ENCODE assay signal across 14 cellular contexts in the genomic region with DNA sequence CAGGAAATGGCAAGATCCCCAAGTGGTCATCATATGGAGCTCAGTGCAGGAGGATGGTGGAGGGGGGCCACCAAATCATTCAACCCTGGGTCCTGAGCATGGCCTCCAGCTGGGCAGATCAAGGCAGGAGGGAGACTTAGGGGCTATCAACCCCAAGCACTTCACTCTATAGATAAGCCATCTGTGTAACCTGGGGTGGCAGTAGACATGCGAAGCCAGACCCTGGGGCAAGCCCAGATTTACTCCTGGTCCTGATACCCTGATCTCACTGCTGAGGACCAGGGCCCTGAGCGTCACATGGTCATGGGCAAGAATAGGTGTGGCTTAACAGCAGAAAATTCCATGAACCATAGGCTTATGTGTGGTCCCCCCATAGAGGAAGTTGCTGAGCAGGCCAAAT.
A peak's percentile ranks its signal among the peaks of the same experiment; 100 is the strongest.
DNase-seq lines count a peak whose midpoint lies in the region; ATAC-seq and TF ChIP-seq lines count a peak whose summit lies in the region.
"Had no signal": no experiment of that assay in that cellular context is flagged by ENCODE, and none has a peak within 500 bp of the region (broad histone marks: within the 10 kb centered on the region; RNA-seq: fewer than 3 reads in every experiment).

No MANE protein-coding gene starts in this region.

- H3K27me3 ChIP-seq in KMS-11 (ENCODE audit: insufficient read depth, low read depth) = no peaks in the 10 kb centered on the region
- H3K27me3 ChIP-seq in MM.1S (replicated peaks; ENCODE audit: insufficient read depth, low read length) = no peaks in the 10 kb centered on the region
- no peaks in the 10 kb centered on the region for H3K27me3 ChIP-seq in PC-3 (ENCODE audit: low read length)
- H3K27me3 ChIP-seq: BE2C had no signal

- intact Hi-C loops in PC-3 (cut with micrococcal nuclease) = no loop called here

- H3F3A ChIP-seq in MM.1S (ENCODE audit: insufficient read depth, low read length) (peaks cover 9% of the 10 kb centered on the region; the same call in 1 of the 2 replicates), PC-3 (ENCODE audit: low read length, unreplicated experiment) (no peaks in the 10 kb centered on the region)

- H3K9me3 ChIP-seq in MM.1S (replicated peaks; ENCODE audit: insufficient read depth, low read length) (no peaks in the 10 kb centered on the region), PC-3 (ENCODE audit: low read length) (no peaks in the 10 kb centered on the region)
- H3K9me3 ChIP-seq: BE2C had no signal

- H3K4me2 ChIP-seq in KMS-11 = peak overlapping the region; percentile 50
- peak overlapping the region; percentile 28; the same call in 1 of the 2 replicates for H3K4me2 ChIP-seq in MM.1S (ENCODE audit: low read depth, low read length)
- no peak overlapping the region for H3K4me2 ChIP-seq in PC-3 (ENCODE audit: low read length)
- H3K4me2 ChIP-seq: A549 had no signal

- H4K20me1 ChIP-seq in KMS-11 (ENCODE audit: insufficient read depth) (no peaks in the 10 kb centered on the region), MM.1S (ENCODE audit: insufficient read depth, low read length) (no peaks in the 10 kb centered on the region), PC-3 (ENCODE audit: low read length) (no peaks in the 10 kb centered on the region)

- BruUV-seq in PC-3 (replicated peaks; lab: Mats Ljungman, UMichigan) = no TSS peak

- ATAC-seq in HG03139 (IDR thresholded peaks at IDR 0.05; ENCODE audit: unreplicated experiment) = no peak
- ATAC-seq in PC-3 = no peak
- ATAC-seq: A549 had no signal

- peak overlapping the region; percentile 35; the same call in 1 of the 2 replicates for H3K27ac ChIP-seq in KMS-11
- peak overlapping the region; percentile 42; the same call in 1 of the 2 replicates for H3K27ac ChIP-seq in MM.1S (ENCODE audit: low read length)
- no peak overlapping the region for H3K27ac ChIP-seq in PC-3 (ENCODE audit: low read length)
- H3K27ac ChIP-seq: A549, HL-60 had no signal

- POLR2A ChIA-PET in PC-3 (lab: Charles Lee; ENCODE audit: unreplicated experiment) = no interaction called here

- H3K9me2 ChIP-seq in MM.1S (replicated peaks; ENCODE audit: insufficient read depth, low read length) = no peaks in the 10 kb centered on the region
- H3K9me2 ChIP-seq in PC-3 (replicated peaks; ENCODE audit: low read length) = no peaks in the 10 kb centered on the region

- CTCF ChIA-PET in PC-3 (lab: Charles Lee) = no interaction called here

- TF ChIP-seq CTCF in KMS-11 (conservative IDR thresholded peaks at IDR 0.05; ENCODE audit: low read depth, low read length) (no peak), MM.1S (IDR thresholded peaks at IDR 0.05; ENCODE audit: low read length) (no peak), PC-3 (conservative IDR thresholded peaks at IDR 0.05; ENCODE audit: low read depth, low read length) (no peak)

- DNase-seq in MM.1S (no peak), RPMI8226 (peak; percentile 44), islet precursor cell (peak; percentile 18), PC-3 (no peak), inferior parietal cortex (ENCODE audit: extremely low spot score) (no peak)
- DNase-seq: BE2C; Caco-2; CD8-positive, alpha-beta memory T cell; GF-D8; HFFc6 had no signal

- H3K36me3 ChIP-seq in KMS-11 (ENCODE audit: insufficient read depth) = no peaks in the 10 kb centered on the region
- H3K36me3 ChIP-seq in MM.1S (replicated peaks; ENCODE audit: insufficient read depth, low read length) = no peaks in the 10 kb centered on the region
- H3K36me3 ChIP-seq in PC-3 (ENCODE audit: low read depth, low read length) = no peaks in the 10 kb centered on the region; the same call in 1 of the 2 replicates
- H3K36me3 ChIP-seq: BE2C had no signal

- H2AFZ ChIP-seq in KMS-11 (ENCODE audit: low read depth) (peak overlapping the region; percentile 23; the same call in 1 of the 2 replicates), MM.1S (ENCODE audit: low read length) (0 out of 2 replicates have a peak overlapping the region, but pooled peaks have one; percentile 20), PC-3 (ENCODE audit: low read length) (no peak overlapping the region)

- no peak overlapping the region for H3K4me3 ChIP-seq in KMS-11 (IDR thresholded peaks at IDR 0.05; ENCODE audit: insufficient read depth, low read depth, low read length)
- H3K4me3 ChIP-seq in MM.1S (ENCODE audit: low read length) = no peak overlapping the region
- no peak overlapping the region for H3K4me3 ChIP-seq in PC-3 (ENCODE audit: low read length)
- H3K4me3 ChIP-seq: A549 had no signal

- H3K9ac ChIP-seq in KMS-11 (no peak overlapping the region), MM.1S (ENCODE audit: low read length) (no peak overlapping the region), PC-3 (ENCODE audit: low read length) (no peak overlapping the region)

- no peaks in the 10 kb centered on the region for H3K79me2 ChIP-seq in KMS-11 (ENCODE audit: insufficient read depth, low read depth)
- no peaks in the 10 kb centered on the region for H3K79me2 ChIP-seq in MM.1S (ENCODE audit: low read length)
- no peaks in the 10 kb centered on the region for H3K79me2 ChIP-seq in PC-3 (ENCODE audit: low read length)

- H3K4me1 ChIP-seq in KMS-11 (ENCODE audit: low read depth, poor library complexity, severe bottlenecking) = peaks cover 70% of the 10 kb centered on the region
- peaks cover 59% of the 10 kb centered on the region for H3K4me1 ChIP-seq in MM.1S (ENCODE audit: low read length)
- H3K4me1 ChIP-seq in PC-3 (ENCODE audit: insufficient read depth, low read length) = peaks cover 32% of the 10 kb centered on the region
- H3K4me1 ChIP-seq: BE2C, Caco-2 had no signal

Comparison
In these comparisons a context has a peak if more than half of its experiments do, and no peak if none do; other contexts are left out.
1. DNase-seq: peak in RPMI8226 (single experiment) and islet precursor cell (single experiment); none in MM.1S (single experiment), PC-3 (single experiment) and inferior parietal cortex (single experiment).